ENCODE assay signal across 11 cellular contexts in genomic region chr12:101018540-101018939, GRCh38.
DNase-seq lines count a peak whose midpoint lies in the region; ATAC-seq, FAIRE-seq and TF ChIP-seq lines count a peak whose summit lies in the region.
"Had no signal": no experiment of that assay in that cellular context is flagged by ENCODE, and none has a peak within 500 bp of the region (broad histone marks: within the 10 kb centered on the region; RNA-seq: fewer than 3 reads in every experiment).

No MANE protein-coding gene starts in this region.

- no peaks in the 10 kb centered on the region for H3K4me1 Mint-ChIP-seq in Caco-2 (ENCODE audit: low read depth, unreplicated experiment)
- H3K4me1 Mint-ChIP-seq in mesothelial cell of epicardium = peaks cover 12% of the 10 kb centered on the region

- H4K20me1 ChIP-seq in H1 (replicated peaks in 1 of 2; ENCODE audit: control insufficient read depth in 1 of 2, insufficient read depth in 2 of 2, low read length in 2 of 2) = no peaks in the 10 kb centered on the region

- H3K79me2 ChIP-seq in H1 (ENCODE audit: control insufficient read depth in 1 of 2, insufficient read depth in 2 of 2, low read length in 2 of 2) = no peaks in the 10 kb centered on the region

- H3K4me3 Mint-ChIP-seq in Caco-2 (ENCODE audit: unreplicated experiment) (no peak overlapping the region), mesothelial cell of epicardium (no peak overlapping the region)

- H3K9me3 ChIP-seq in Caco-2 = no peaks in the 10 kb centered on the region
- H3K9me3 ChIP-seq in H1 (ENCODE audit: insufficient read depth in 2 of 2, low read depth in 1 of 2, low read length in 1 of 2) = no peaks in the 10 kb centered on the region

- H3K4me3 ChIP-seq in Caco-2 (ENCODE audit: low read depth, low read length) (no peak overlapping the region), H1 (ENCODE audit: extremely low read depth in 1 of 4, insufficient read depth in 2 of 4, low read depth in 3 of 4, low read length in 4 of 4) (no peak overlapping the region)
- H3K4me3 ChIP-seq: lung had no signal

- H4K5ac ChIP-seq in H1 (ENCODE audit: insufficient read length, low read depth, low read length) = no peak overlapping the region

- no peak for TF ChIP-seq POLR2A in H1 (IDR thresholded peaks at IDR 0.05; ENCODE audit: control extremely low read depth in 1 of 2, low read depth in 2 of 2, low read length in 2 of 2)

- H3K9ac ChIP-seq in H1 (replicated peaks in 1 of 4; ENCODE audit: extremely low read depth in 1 of 4, low read depth in 3 of 4, low read length in 3 of 4) = no peak overlapping the region

- H3K36me3 Mint-ChIP-seq in Caco-2 (ENCODE audit: insufficient read depth, unreplicated experiment) (no peaks in the 10 kb centered on the region), mesothelial cell of epicardium (peaks cover 4% of the 10 kb centered on the region)

- H3K56ac ChIP-seq in H1 (replicated peaks; ENCODE audit: insufficient read length, low read depth, low read length) = no peak overlapping the region

- H2BK12ac ChIP-seq in H1 (ENCODE audit: low read depth, low read length) = no peak overlapping the region

- H3K27ac Mint-ChIP-seq in Caco-2 (ENCODE audit: unreplicated experiment) = peak overlapping the region; percentile 65
- peak overlapping the region; percentile 90 for H3K27ac Mint-ChIP-seq in mesothelial cell of epicardium

- H3K4me1 ChIP-seq in Caco-2 (peaks cover 6% of the 10 kb centered on the region), H1 (replicated peaks in 1 of 4; ENCODE audit: control insufficient read depth in 3 of 4, insufficient read depth in 4 of 4, low read length in 3 of 4) (no peaks in the 10 kb centered on the region)

- H3K27me3 ChIP-seq in Caco-2 (replicated peaks; ENCODE audit: control insufficient read depth, insufficient read depth, low read length) (no peaks in the 10 kb centered on the region), H1 (replicated peaks in 1 of 4; ENCODE audit: control insufficient read depth in 3 of 4, extremely low read depth in 1 of 4, insufficient read depth in 3 of 4, low read length in 3 of 4) (no peaks in the 10 kb centered on the region)

- TF ChIP-seq EP300 in H1 (IDR thresholded peaks at IDR 0.05; ENCODE audit: borderline replicate concordance in 1 of 2, low read depth in 2 of 2, low read length in 2 of 2) = no peak

- no peak overlapping the region for H4K91ac ChIP-seq in H1 (replicated peaks; ENCODE audit: insufficient read length, low read length)

- no peak overlapping the region for H2AFZ ChIP-seq in H1 (ENCODE audit: low read length)

- H3K23ac ChIP-seq in H1 (ENCODE audit: insufficient read length) = no peak overlapping the region

- no peak overlapping the region for H2BK15ac ChIP-seq in H1 (ENCODE audit: low read length)

- no peaks in the 10 kb centered on the region for H3K79me1 ChIP-seq in H1 (ENCODE audit: low read depth, low read length)

- FAIRE-seq in H1 (lab: Jason Lieb, UNC) = no peak
- FAIRE-seq: TTC549 had no signal

- H3K27ac ChIP-seq in H1 (ENCODE audit: low read depth, low read length) = no peak overlapping the region

- H3K27me3 Mint-ChIP-seq in Caco-2 (ENCODE audit: insufficient read depth, unreplicated experiment) = no peaks in the 10 kb centered on the region
- H3K27me3 Mint-ChIP-seq in mesothelial cell of epicardium (ENCODE audit: low read depth) = no peaks in the 10 kb centered on the region

- H3K14ac ChIP-seq in H1 (ENCODE audit: insufficient read length) = no peak overlapping the region

- TF ChIP-seq CTCF in Caco-2 (IDR thresholded peaks at IDR 0.05; ENCODE audit: insufficient read depth in 1 of 2, low read depth in 1 of 2, low read length in 1 of 2, severe bottlenecking in 1 of 2, unreplicated experiment in 1 of 2) (no peak), H1 (IDR thresholded peaks at IDR 0.05; ENCODE audit: control extremely low read depth in 1 of 3, insufficient read depth in 1 of 3, low read depth in 1 of 3, low read length in 3 of 3) (no peak), mesothelial cell of epicardium (IDR thresholded peaks at IDR 0.05; ENCODE audit: unreplicated experiment) (no peak)

- no peak overlapping the region for H2BK120ac ChIP-seq in H1 (replicated peaks; ENCODE audit: low read depth, low read length)

- H3K18ac ChIP-seq in H1 (ENCODE audit: extremely low read depth, low read length) = no peak overlapping the region

- no peaks in the 10 kb centered on the region for H3K36me3 ChIP-seq in Caco-2 (ENCODE audit: control insufficient read depth, insufficient read depth, low read length)
- no peaks in the 10 kb centered on the region for H3K36me3 ChIP-seq in H1 (ENCODE audit: control insufficient read depth in 2 of 4, insufficient read depth in 4 of 4, low read length in 3 of 4)

- H3K9me3 Mint-ChIP-seq in Caco-2 (ENCODE audit: unreplicated experiment) (peaks cover 7% of the 10 kb centered on the region), mesothelial cell of epicardium (peaks cover 8% of the 10 kb centered on the region)

- TF ChIP-seq RAD21 in H1 (IDR thresholded peaks at IDR 0.05 in 1 of 2, conservative IDR thresholded peaks at IDR 0.05 in 1 of 2; ENCODE audit: low read depth in 2 of 2, low read length in 2 of 2) = no peak

- no peak overlapping the region for H3K4ac ChIP-seq in H1 (replicated peaks; ENCODE audit: insufficient read length, low read depth, low read length)

- no peak overlapping the region for H2BK20ac ChIP-seq in H1 (ENCODE audit: low read length)

- H2AK5ac ChIP-seq in H1 (ENCODE audit: low read depth, low read length) = no peak overlapping the region

- BruUV-seq in Caco-2 (replicated peaks; lab: Mats Ljungman, UMichigan) = no TSS peak

- ATAC-seq in GM18907 (IDR thresholded peaks at IDR 0.05; ENCODE audit: unreplicated experiment) (no peak), GM18909 (IDR thresholded peaks at IDR 0.05; ENCODE audit: poor library complexity, unreplicated experiment) (no peak)

- H3K4me2 ChIP-seq in H1 (ENCODE audit: insufficient read depth in 1 of 2, low read depth in 2 of 2, low read length in 2 of 2) = no peak overlapping the region

- DNase-seq in Caco-2 (peak; percentile 36 to 67), NCI-H226 (peak; percentile 97), H1 (ENCODE audit: low read depth in 1 of 2, low spot score in 2 of 2) (peak in 1 of 2 experiments; percentile 36), mesothelial cell of epicardium (ENCODE audit: low spot score in 2 of 2, unreplicated experiment in 2 of 2) (no peak), NCI-H345 treated with DMSO at 0.1 percent for 48 hours (lab: John Stamatoyannopoulos, UW; ENCODE audit: unreplicated experiment) (no peak), NOMO-1 (lab: John Stamatoyannopoulos, UW; ENCODE audit: unreplicated experiment in 2 of 2) (no peak)
- DNase-seq: NCI-H526 had no signal

- H4K8ac ChIP-seq in H1 (ENCODE audit: extremely low read depth, insufficient read depth, low read length) = no peak overlapping the region

- intact Hi-C loops in Caco-2 (cut with micrococcal nuclease; ENCODE audit: unreplicated experiment) = no loop called here

- no peaks in the 10 kb centered on the region for H3K23me2 ChIP-seq in H1 (ENCODE audit: low read depth, low read length)

- H2BK5ac ChIP-seq in H1 (ENCODE audit: low read depth, low read length) = no peak overlapping the region

- WGBS in H1 (ENCODE audit: extremely low coverage in 1 of 2, insufficient coverage in 1 of 2, insufficient read length in 1 of 2, insufficient replicate concordance in 2 of 2, low coverage in 1 of 2, low lambda C conversion rate in 2 of 2, missing lambda C conversion rate in 1 of 2), 2 experiments = 85% methylated on average over 2 of the region's 2 CpGs; no CpG with 5 or more reads in 1 of the 2 experiments

- CTCF ChIA-PET in Caco-2 (lab: Charles Lee) = interaction anchor here (0.5 kb wide), 1 partner anchor 1466 kb away, joined by 3 read pairs; no protein-coding TSS in a partner anchor
- CTCF ChIA-PET in H1 (lab: Charles Lee; ENCODE audit: partially characterized antibody) = interaction anchor here (1.3 kb wide), 1 partner anchor 26 kb away, joined by 5 read pairs; no protein-coding TSS in a partner anchor

- POLR2A ChIA-PET in Caco-2 (lab: Charles Lee) = no interaction called here
- POLR2A ChIA-PET in H1 (lab: Charles Lee; ENCODE audit: partially characterized antibody) = no interaction called here

TF ChIP-seq in H1, 55 proteins besides CTCF, POLR2A, EP300 and RAD21:
- TF ChIP-seq SP4 (IDR thresholded peaks at IDR 0.05; ENCODE audit: low read length) = no peak
- no peak for TF ChIP-seq RBBP5 (IDR thresholded peaks at IDR 0.05; ENCODE audit: borderline replicate concordance, low read depth, low read length)
- 0 out of 2 replicates have a peak, but pooled peaks have one; percentile 19 for TF ChIP-seq MAFK (IDR thresholded peaks at IDR 0.05; ENCODE audit: low read depth, low read length)

Comparison
In these comparisons a context has a peak if more than half of its experiments do, and no peak if none do; other contexts are left out.
1. DNase-seq: peak in Caco-2 (2 of 2) and NCI-H226 (single experiment); none in mesothelial cell of epicardium (0 of 2), NCI-H345 treated with DMSO at 0.1 percent for 48 hours (single experiment) and NOMO-1 (0 of 2).